In the genomic region with DNA sequence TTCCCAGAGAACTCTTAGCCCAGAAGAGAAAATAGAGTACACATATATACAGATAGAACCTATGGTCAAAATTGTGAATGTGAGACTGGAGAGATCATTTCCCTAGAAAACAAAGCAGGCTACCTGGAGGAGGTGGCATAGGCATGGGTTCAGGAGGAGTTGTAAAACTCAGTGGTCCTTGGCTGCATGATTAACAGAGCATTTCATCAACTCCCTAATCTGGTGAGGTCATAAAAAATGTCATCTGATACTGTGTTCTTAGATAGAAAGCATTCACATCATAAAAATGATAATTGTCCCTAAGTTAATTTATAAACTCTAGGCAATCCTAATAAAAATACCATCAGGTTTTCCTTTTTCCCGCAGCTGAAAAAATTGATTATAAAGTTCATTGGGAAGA, we compare ENCODE assay signal across 32 cellular contexts.
"Had no signal": no experiment of that assay in that cellular context is flagged by ENCODE, and none has a peak within 500 bp of the region (broad histone marks: within the 10 kb centered on the region; RNA-seq: fewer than 3 reads in every experiment).

No MANE protein-coding gene starts in this region.

- H3K36me3 ChIP-seq: adrenal gland, esophagus squamous epithelium, gastroesophageal sphincter, heart right ventricle, WERI-Rb-1 had no signal

- FAIRE-seq: colon had no signal

- H3K27ac ChIP-seq: adrenal gland, body of pancreas, esophagus squamous epithelium, gastroesophageal sphincter, heart right ventricle, WERI-Rb-1 had no signal

- ATAC-seq: activated CD4-positive, CD25-positive, alpha-beta regulatory T cell treated with anti-CD3 and anti-CD28 coated beads, Interleukin-2, amount 50 U/mL, for 24 hours; activated CD8-positive, alpha-beta memory T cell treated with anti-CD3 and anti-CD28 coated beads, Interleukin-2, amount 10 ng/mL, durations not matched to agents 7 days and 5 days; activated CD8-positive, alpha-beta T cell treated with anti-CD3 and anti-CD28 coated beads, Interleukin-2, amount 10 ng/mL, durations not matched to agents 7 days and 5 days; activated naive CD8-positive, alpha-beta T cell treated with anti-CD3 and anti-CD28 coated beads, Interleukin-2, amount 50 U/mL, for 24 hours; body of pancreas; effector memory CD8-positive, alpha-beta T cell; gastroesophageal sphincter; heart right ventricle; T-helper 17 cell had no signal

- H3K9me3 ChIP-seq: adrenal gland, body of pancreas, esophagus squamous epithelium had no signal

- H3K4me3 ChIP-seq: adrenal gland, body of pancreas, esophagus squamous epithelium, gastroesophageal sphincter, heart right ventricle had no signal

- H3K27me3 ChIP-seq: adrenal gland, body of pancreas, esophagus squamous epithelium, gastroesophageal sphincter, heart right ventricle had no signal

- H3K4me1 ChIP-seq: adrenal gland, body of pancreas, esophagus squamous epithelium, gastroesophageal sphincter had no signal

- DNase-seq: activated B cell treated with CpG ODN at 0.5 μM for 24 hours; activated CD4-positive, alpha-beta memory T cell treated with anti-CD3 and anti-CD28 coated beads for 36 hours; activated CD4-positive, alpha-beta T cell treated with anti-CD3 and anti-CD28 coated beads for 48 hours; activated CD4-positive, alpha-beta T cell treated with anti-CD3 and anti-CD28 coated beads, Interleukin-2, amount 50 U/mL, for 1 hour; activated CD8-positive, alpha-beta memory T cell treated with anti-CD3 and anti-CD28 coated beads, Interleukin-2, amount 10 ng/mL, durations not matched to agents 7 days and 5 days; activated CD8-positive, alpha-beta memory T cell treated with anti-CD3 and anti-CD28 coated beads, Interleukin-2, amount 50 U/mL, for 4 hours; activated CD8-positive, alpha-beta T cell treated with anti-CD3 and anti-CD28 coated beads, Interleukin-2, amount 10 ng/mL, durations not matched to agents 7 days and 5 days; activated effector memory CD4-positive, alpha-beta T cell treated with anti-CD3 and anti-CD28 coated beads, Interleukin-2, amount 50 U/mL, for 16 hours; activated naive CD4-positive, alpha-beta T cell treated with anti-CD3 and anti-CD28 coated beads for 36 hours; activated naive CD8-positive, alpha-beta T cell treated with anti-CD3 and anti-CD28 coated beads for 36 hours; activated naive CD8-positive, alpha-beta T cell treated with anti-CD3 and anti-CD28 coated beads, Interleukin-2, amount 50 U/mL, for 24 hours; activated T-cell treated with anti-CD3 and anti-CD28 coated beads, Interleukin-2, amount 50 U/mL, for 1 hour; activated T-cell treated with anti-CD3 and anti-CD28 coated beads, Interleukin-2, amount 50 U/mL, for 48 hours; adrenal gland; amygdala; aorta; body of pancreas; caudate nucleus; cortex of kidney; dermis blood vessel endothelial cell; effector CD4-positive, alpha-beta T cell; effector memory CD8-positive, alpha-beta T cell; erythroblast; esophagus squamous epithelium; foreskin melanocyte; heart right ventricle; T-helper 1 cell; T-helper 17 cell; WERI-Rb-1 had no signal
